Comparison of ENCODE assay signal across 1 cellular context in genomic region chr5:31924005-31924404, GRCh38.
TF ChIP-seq lines count a peak whose summit lies in the region.

No MANE protein-coding gene starts in this region.

TF ChIP-seq in H1, 55 proteins besides CTCF, POLR2A, EP300 and RAD21 (continued from another document):
- TF ChIP-seq CHD7 (IDR thresholded peaks at IDR 0.05; ENCODE audit: insufficient replicate concordance, low read length) (no peak), SAP30 (IDR thresholded peaks at IDR 0.05; ENCODE audit: insufficient read depth, insufficient replicate concordance, low read length) (no peak), CBX5 (IDR thresholded peaks at IDR 0.05; ENCODE audit: low read depth, low read length) (no peak), BCL11A (IDR thresholded peaks at IDR 0.05; ENCODE audit: low read depth in 2 of 2, low read length in 2 of 2) (no peak), SP4 (IDR thresholded peaks at IDR 0.05; ENCODE audit: low read length) (no peak), CREB1 (IDR thresholded peaks at IDR 0.05) (no peak), E2F6 (IDR thresholded peaks at IDR 0.05) (no peak), FOSL1 (IDR thresholded peaks at IDR 0.05; ENCODE audit: insufficient read depth, low read depth, low read length) (no peak), KDM1A (IDR thresholded peaks at IDR 0.05; ENCODE audit: borderline replicate concordance, low read length) (no peak), MAX (IDR thresholded peaks at IDR 0.05) (no peak), NRF1 (IDR thresholded peaks at IDR 0.05; ENCODE audit: low read depth, low read length) (no peak)
